In the genomic region with DNA sequence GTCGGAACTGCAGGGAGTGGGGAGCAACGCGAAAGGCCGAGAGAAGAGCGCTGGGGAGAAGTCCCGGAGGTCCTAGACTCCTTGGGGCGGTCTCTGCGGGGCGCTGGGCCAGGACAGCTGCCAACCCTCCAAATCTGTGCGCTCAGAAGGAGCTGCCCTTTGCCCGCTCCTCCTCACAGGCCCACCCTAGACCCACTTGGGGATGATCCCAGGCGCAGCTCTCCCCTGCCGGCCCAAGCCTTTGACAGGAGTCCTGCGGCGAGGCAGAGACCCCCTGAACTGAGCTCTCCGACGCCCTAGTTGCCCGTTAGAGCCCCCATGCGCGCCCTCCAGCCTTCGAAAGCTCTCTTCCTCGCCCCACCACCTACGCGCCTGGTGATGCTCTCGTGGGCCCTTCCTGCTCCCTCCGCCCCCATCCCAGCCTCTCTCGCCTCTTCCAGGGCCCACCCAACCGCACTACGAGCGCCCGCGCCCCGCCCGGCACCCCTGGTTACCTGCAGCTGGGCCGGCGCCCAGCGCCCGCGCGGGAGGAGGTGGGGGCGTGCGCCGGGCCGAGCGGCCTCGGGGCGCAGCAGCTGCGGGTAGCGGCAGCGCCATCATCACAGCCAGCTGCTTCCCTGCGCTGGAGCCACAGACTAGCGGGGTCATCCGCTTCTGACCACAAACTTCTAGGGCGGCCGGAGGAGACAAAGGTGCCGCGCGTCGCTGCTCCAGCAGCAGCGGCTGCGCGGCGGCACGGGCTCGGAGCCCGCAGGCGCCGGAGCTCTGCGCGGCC, we compare ENCODE assay signal across 8 cellular contexts.
DNase-seq lines count a peak whose midpoint lies in the region; ATAC-seq, FAIRE-seq and TF ChIP-seq lines count a peak whose summit lies in the region.

No MANE protein-coding gene starts in this region.

- H3K36me3 Mint-ChIP-seq in activated CD4-positive, alpha-beta T cell treated with anti-CD3 and anti-CD28 coated beads, Interleukin-2, amount 10 ng/mL, durations not matched to agents 24 days and 14 days (ENCODE audit: low read depth): no peaks in the 10 kb centered on the region

- ATAC-seq in HG03520 (IDR thresholded peaks at IDR 0.05; ENCODE audit: unreplicated experiment): no peak

- 2 to 4% methylated on average over 34 to 65 of the region's 70 CpGs for WGBS in testis, 2 donors

- DNase-seq in activated CD4-positive, alpha-beta T cell treated with anti-CD3 and anti-CD28 coated beads, Interleukin-2, amount 10 ng/mL, durations not matched to agents 24 days and 14 days: no peak
- no peak for DNase-seq in activated CD4-positive, alpha-beta T cell treated with anti-CD3 and anti-CD28 coated beads, Interleukin-2, amount 50 U/mL, for 4 hours
- DNase-seq in kidney (peak; percentile 62), testis (no peak), NCI-H226 (no peak), GM12892 (ENCODE audit: insufficient read length) (no peak)

- H3K9ac ChIP-seq in kidney (ENCODE audit: low read length in 2 of 2): no peak overlapping the region

- H3K9me3 Mint-ChIP-seq in activated CD4-positive, alpha-beta T cell treated with anti-CD3 and anti-CD28 coated beads, Interleukin-2, amount 10 ng/mL, durations not matched to agents 24 days and 14 days: no peaks in the 10 kb centered on the region

- peaks cover 2% of the 10 kb centered on the region for H3K4me1 Mint-ChIP-seq in activated CD4-positive, alpha-beta T cell treated with anti-CD3 and anti-CD28 coated beads, Interleukin-2, amount 10 ng/mL, durations not matched to agents 24 days and 14 days

- no peaks in the 10 kb centered on the region for H3K36me3 ChIP-seq in kidney (ENCODE audit: control insufficient read depth in 1 of 2, insufficient read depth in 2 of 2, low read length in 2 of 2)
- H3K36me3 ChIP-seq in testis (ENCODE audit: low read depth, missing control alignments): no peaks in the 10 kb centered on the region

- H3K4me3 ChIP-seq in kidney (ENCODE audit: low read length in 2 of 2) (no peak overlapping the region), testis (peak overlapping the region; percentile 39 to 53)

- H3K4me1 ChIP-seq in kidney (ENCODE audit: control insufficient read depth in 1 of 2, insufficient read depth in 1 of 2, low read depth in 1 of 2, low read length in 2 of 2) (peaks cover 0 to 4% of the 10 kb centered on the region in 2 donors), testis (peaks cover 8% of the 10 kb centered on the region)

- TF ChIP-seq CTCF in VCaP (conservative IDR thresholded peaks at IDR 0.05) (no peak), kidney (IDR thresholded peaks at IDR 0.05; ENCODE audit: borderline replicate concordance, extremely low read depth, insufficient read depth) (no peak), testis (IDR thresholded peaks at IDR 0.05) (no peak)

- no peaks in the 10 kb centered on the region for H3K27me3 ChIP-seq in testis

- intact Hi-C loops in activated CD4-positive, alpha-beta T cell treated with anti-CD3 and anti-CD28 coated beads, Interleukin-2, amount 10 ng/mL, durations not matched to agents 24 days and 14 days (cut with micrococcal nuclease): loop anchor here (5.0 kb wide), 2 partner anchors 668 to 1878 kb away; a partner anchor contains a TSS
- intact Hi-C loops in kidney (cut with DNase I) (no loop called here), testis (cut with DNase I; ENCODE audit: low total_unique reads) (no loop called here)

- H3K27me3 Mint-ChIP-seq in activated CD4-positive, alpha-beta T cell treated with anti-CD3 and anti-CD28 coated beads, Interleukin-2, amount 10 ng/mL, durations not matched to agents 24 days and 14 days: peaks cover 52% of the 10 kb centered on the region

- H3K27ac Mint-ChIP-seq in activated CD4-positive, alpha-beta T cell treated with anti-CD3 and anti-CD28 coated beads, Interleukin-2, amount 10 ng/mL, durations not matched to agents 24 days and 14 days: no peak overlapping the region

- H3K9me3 ChIP-seq in kidney (ENCODE audit: control insufficient read depth in 1 of 2, low read length in 2 of 2) (no peaks in the 10 kb centered on the region), testis (no peaks in the 10 kb centered on the region)

- H3K27ac ChIP-seq in VCaP: peak overlapping the region; percentile 74
- H3K27ac ChIP-seq in kidney (ENCODE audit: low read depth in 2 of 2, low read length in 2 of 2): no peak overlapping the region
- H3K27ac ChIP-seq in testis: no peak overlapping the region

- FAIRE-seq in kidney (lab: Jason Lieb, UNC) (no peak), GM12892 (lab: Jason Lieb, UNC) (no peak)

- no peak for TF ChIP-seq POLR2A in testis (IDR thresholded peaks at IDR 0.05)
- TF ChIP-seq POLR2A in GM12892 (IDR thresholded peaks at IDR 0.05; ENCODE audit: low read depth, low read length): no peak

- peak overlapping the region; percentile 62 for H3K4me3 Mint-ChIP-seq in activated CD4-positive, alpha-beta T cell treated with anti-CD3 and anti-CD28 coated beads, Interleukin-2, amount 10 ng/mL, durations not matched to agents 24 days and 14 days

Comparison
In these comparisons a context has a peak if more than half of its experiments do, and no peak if none do; other contexts are left out.
1. H3K4me3 ChIP-seq: peak in testis (2 of 2); none in kidney (0 of 2).